8 cellular contexts compared by ENCODE assay signal in genomic region chr20:45833883-45834796, GRCh38. TPM values are rescaled to one million over a fixed set of nuclear protein-coding genes. Genes with fewer than 3 reads are reported as not detected.
DNase-seq lines count a peak whose midpoint lies in the region; ATAC-seq and TF ChIP-seq lines count a peak whose summit lies in the region.

No MANE protein-coding gene starts in this region.

- H3K9me3 Mint-ChIP-seq in natural killer cell treated with Interleukin-12 subunit alpha and Interleukin-12 subunit beta and Interleukin-15 and Interleukin-18, amount 100 ng/mL, for 72 hours: no peaks in the 10 kb centered on the region

- peak in 1 of 2 donors; percentile 72 for TF ChIP-seq POLR2A in thyroid gland (IDR thresholded peaks at IDR 0.05)

- CTCF ChIA-PET in A673 (lab: Charles Lee): no interaction called here

- H3K9me3 ChIP-seq in A673 (ENCODE audit: low read depth, low read length, poor library complexity, severe bottlenecking): no peaks in the 10 kb centered on the region
- no peaks in the 10 kb centered on the region for H3K9me3 ChIP-seq in NT2/D1 (ENCODE audit: insufficient read depth, low read length)
- H3K9me3 ChIP-seq in thyroid gland: no peaks in the 10 kb centered on the region

- POLR2A ChIA-PET in A673 (lab: Charles Lee; ENCODE audit: low non-redundant PET): interaction anchor here (0.7 kb wide), 2 partner anchors 34 to 127 kb away, joined by 4 to 8 read pairs; no protein-coding TSS in a partner anchor

- no peak for TF ChIP-seq CTCF in A673 (conservative IDR thresholded peaks at IDR 0.05; ENCODE audit: low read depth, low read length)
- TF ChIP-seq CTCF in foreskin keratinocyte (conservative IDR thresholded peaks at IDR 0.05): no peak
- TF ChIP-seq CTCF in thyroid gland (IDR thresholded peaks at IDR 0.05): no peak

- no peaks in the 10 kb centered on the region for H3K27me3 ChIP-seq in A673 (replicated peaks; ENCODE audit: insufficient read depth, low read depth, low read length, poor library complexity)
- no peaks in the 10 kb centered on the region for H3K27me3 ChIP-seq in NT2/D1 (ENCODE audit: insufficient read depth, insufficient read length)
- no peaks in the 10 kb centered on the region for H3K27me3 ChIP-seq in foreskin keratinocyte
- no peaks in the 10 kb centered on the region for H3K27me3 ChIP-seq in thyroid gland

- H3K4me3 ChIP-seq in A673 (ENCODE audit: low read depth, low read length, poor library complexity, severe bottlenecking): peak overlapping the region; percentile 68
- H3K4me3 ChIP-seq in NT2/D1 (ENCODE audit: insufficient read length, low read depth): peak overlapping the region; percentile 87
- peak overlapping the region; percentile 9 to 74 (median 24) for H3K4me3 ChIP-seq in thyroid gland (replicated peaks in 1 of 3)

- H3K4me1 Mint-ChIP-seq in natural killer cell treated with Interleukin-12 subunit alpha and Interleukin-12 subunit beta and Interleukin-15 and Interleukin-18, amount 100 ng/mL, for 72 hours (ENCODE audit: low read depth in 2 of 2): peaks cover 9 to 10% of the 10 kb centered on the region in 2 donors

- WGBS in thyroid gland, 2 donors: 9 to 19% methylated on average over 7 to 26 of the region's 71 CpGs

- peak overlapping the region; percentile 85 for H3K4me3 Mint-ChIP-seq in natural killer cell treated with Interleukin-12 subunit alpha and Interleukin-12 subunit beta and Interleukin-15 and Interleukin-18, amount 100 ng/mL, for 72 hours

- H3K27ac ChIP-seq in A673 (ENCODE audit: low read depth, low read length, poor library complexity, severe bottlenecking) (peak overlapping the region; percentile 78), foreskin keratinocyte (peak overlapping the region; percentile 47), thyroid gland (peak overlapping the region; percentile 86 to 92 (median 91))

- no peaks in the 10 kb centered on the region for H3K36me3 Mint-ChIP-seq in natural killer cell treated with Interleukin-12 subunit alpha and Interleukin-12 subunit beta and Interleukin-15 and Interleukin-18, amount 100 ng/mL, for 72 hours

- H3K4me1 ChIP-seq in A673 (ENCODE audit: insufficient read depth, low read length, poor library complexity, severe bottlenecking): peaks cover 8% of the 10 kb centered on the region
- peaks cover 11% of the 10 kb centered on the region for H3K4me1 ChIP-seq in NT2/D1 (ENCODE audit: insufficient read depth, insufficient read length)
- no peaks in the 10 kb centered on the region for H3K4me1 ChIP-seq in foreskin keratinocyte
- H3K4me1 ChIP-seq in thyroid gland: peaks cover 5 to 26% of the 10 kb centered on the region in 2 donors

- H3K36me3 ChIP-seq in A673 (ENCODE audit: insufficient read depth, low read length, poor library complexity, severe bottlenecking) (no peaks in the 10 kb centered on the region), NT2/D1 (ENCODE audit: insufficient read depth, insufficient read length, low read length) (peaks cover 5% of the 10 kb centered on the region), thyroid gland (no peaks in the 10 kb centered on the region)

- DNase-seq in A673 (ENCODE audit: low spot score) (peak; percentile 65), NT2/D1 (ENCODE audit: low read depth, low spot score) (no peak), foreskin keratinocyte (peak in 1 of 2 donors; percentile 48), thyroid gland (peak; percentile 65 to 67)
- DNase-seq in activated naive CD4-positive, alpha-beta T cell treated with Interleukin-2 at 50 U/mL for 16 hours: peak; percentile 50
- no peak for DNase-seq in natural killer cell treated with Interleukin-12 subunit alpha and Interleukin-12 subunit beta and Interleukin-15 and Interleukin-18, amount 100 ng/mL, for 72 hours (ENCODE audit: low spot score)

- no TSS peak for BruUV-seq in A673 (replicated peaks; lab: Mats Ljungman, UMichigan)

- H3K9ac ChIP-seq in NT2/D1 (ENCODE audit: insufficient read length, low read depth): peak overlapping the region; percentile 97

- intact Hi-C loops in A673 (cut with micrococcal nuclease; ENCODE audit: unreplicated experiment): no loop called here
- intact Hi-C loops in thyroid gland (cut with DNase I): no loop called here

- H3K27me3 Mint-ChIP-seq in natural killer cell treated with Interleukin-12 subunit alpha and Interleukin-12 subunit beta and Interleukin-15 and Interleukin-18, amount 100 ng/mL, for 72 hours: peaks cover 0 to 3% of the 10 kb centered on the region in 2 donors

- ATAC-seq in GM21717 (IDR thresholded peaks at IDR 0.05; ENCODE audit: unreplicated experiment) (peak; percentile 52), foreskin keratinocyte (peak; percentile 60), HG03139 (IDR thresholded peaks at IDR 0.05; ENCODE audit: unreplicated experiment) (no peak)
- peak; percentile 66 to 79 for ATAC-seq in natural killer cell treated with Interleukin-12 subunit alpha and Interleukin-12 subunit beta and Interleukin-15 and Interleukin-18, amount 100 ng/mL, for 72 hours

- no peak overlapping the region for H3K27ac Mint-ChIP-seq in natural killer cell treated with Interleukin-12 subunit alpha and Interleukin-12 subunit beta and Interleukin-15 and Interleukin-18, amount 100 ng/mL, for 72 hours

RNA-seq across cellular contexts. Expression of gene SNX21, which starts 0.5 kb away (rescaled TPM):
- total RNA-seq in A673 (2021) (3.1 and 7.3 TPM in 2 replicates), foreskin keratinocyte (11.2 and 14.2 TPM in 2 replicates), thyroid gland (10 to 100 TPM; 41.5 to 54.9 (median 48.8) TPM)
- polyA plus RNA-seq in foreskin keratinocyte: 12.0 and 15.5 TPM in 2 replicates
- 1 to 10 TPM; 1.5 to 2.2 TPM for total RNA-seq in natural killer cell treated with Interleukin-12 subunit alpha and Interleukin-12 subunit beta and Interleukin-15 and Interleukin-18, amount 100 ng/mL, for 72 hours

RNA-seq across cellular contexts. Expression of gene TNNC2, which starts 7.0 kb away (rescaled TPM):
- total RNA-seq in A673 (2021) (not detected in 2 replicates), foreskin keratinocyte (not detected in 2 replicates), thyroid gland (1 to 10 TPM in 1 of 4 donors, not detected in 3; 1.4 TPM)
- polyA plus RNA-seq in foreskin keratinocyte: 0.10 TPM in 1 of 2 replicates, not detected in the other
- total RNA-seq in natural killer cell treated with Interleukin-12 subunit alpha and Interleukin-12 subunit beta and Interleukin-15 and Interleukin-18, amount 100 ng/mL, for 72 hours: not detected

RNA-seq across cellular contexts. Expression of gene UBE2C, which starts 21.7 kb away (rescaled TPM):
- total RNA-seq in A673 (2021) (241 and 249 TPM in 2 replicates), foreskin keratinocyte (148 and 198 TPM in 2 replicates), thyroid gland (1 to 10 TPM in 2 of 4 donors, under 1 TPM in 1, not detected in 1; 0.45 to 5.8 (median 2.6) TPM)
- polyA plus RNA-seq in foreskin keratinocyte: 186 and 264 TPM in 2 replicates
- total RNA-seq in natural killer cell treated with Interleukin-12 subunit alpha and Interleukin-12 subunit beta and Interleukin-15 and Interleukin-18, amount 100 ng/mL, for 72 hours: 100 to 1,000 TPM in 1 of 2 donors, 10 to 100 TPM in 1; 89.7 to 139 TPM

RNA-seq across cellular contexts. Expression of gene ACOT8, which starts 23.1 kb away (rescaled TPM):
- total RNA-seq in A673 (2021) (16.9 and 19.8 TPM in 2 replicates), foreskin keratinocyte (22.3 and 31.3 TPM in 2 replicates), thyroid gland (10 to 100 TPM; 36.3 to 73.8 (median 50.6) TPM)
- 27.2 and 39.9 TPM in 2 replicates for polyA plus RNA-seq in foreskin keratinocyte
- total RNA-seq in natural killer cell treated with Interleukin-12 subunit alpha and Interleukin-12 subunit beta and Interleukin-15 and Interleukin-18, amount 100 ng/mL, for 72 hours: 10 to 100 TPM; 24.4 to 26.2 TPM

RNA-seq across cellular contexts. Expression of gene ZSWIM3, which starts 23.3 kb away (rescaled TPM):
- total RNA-seq in A673 (2021) (2.6 TPM in 2 replicates), foreskin keratinocyte (2.2 and 2.6 TPM in 2 replicates), thyroid gland (1 to 10 TPM; 2.2 to 4.5 (median 3.9) TPM)
- 1.5 and 1.6 TPM in 2 replicates for polyA plus RNA-seq in foreskin keratinocyte
- total RNA-seq in natural killer cell treated with Interleukin-12 subunit alpha and Interleukin-12 subunit beta and Interleukin-15 and Interleukin-18, amount 100 ng/mL, for 72 hours: 1 to 10 TPM; 5.5 to 6.4 TPM

Comparison
In these comparisons a context has a peak if more than half of its experiments do, and no peak if none do; other contexts are left out.
1. DNase-seq: peak in A673 (single experiment), activated naive CD4-positive, alpha-beta T cell treated with Interleukin-2 at 50 U/mL for 16 hours (single experiment) and thyroid gland (2 of 2); none in NT2/D1 (single experiment) and natural killer cell treated with Interleukin-12 subunit alpha and Interleukin-12 subunit beta and Interleukin-15 and Interleukin-18, amount 100 ng/mL, for 72 hours (single experiment).
2. H3K4me3 ChIP-seq: peak in every context shown above with its lines; median percentile 87 in NT2/D1; 68 in A673; 24 in thyroid gland.
3. RNA of gene UBE2C, which starts 21.7 kb away (total RNA-seq): 241 to 249 TPM in A673, 148 to 198 TPM in foreskin keratinocyte and 89.7 to 139 TPM in natural killer cell treated with Interleukin-12 subunit alpha and Interleukin-12 subunit beta and Interleukin-15 and Interleukin-18, amount 100 ng/mL, for 72 hours; 0.45 to 5.8 TPM in thyroid gland; every median in the first group is over 10 times any median in the second.
4. Peak in every context shown above with its lines, with median percentiles within 50 percentile points of each other: H3K27ac ChIP-seq.